Comparison of ENCODE assay signal across 3 cellular contexts in genomic region chr19:55389386-55390317, GRCh38.
TF ChIP-seq lines count a peak whose summit lies in the region.

No MANE protein-coding gene starts in this region.

TF ChIP-seq in SK-N-SH, 30 proteins besides CTCF, POLR2A, EP300 and RAD21:
- TF ChIP-seq GABPA (IDR thresholded peaks at IDR 0.05; ENCODE audit: low read depth) (no peak), USF1 (IDR thresholded peaks at IDR 0.05; ENCODE audit: borderline replicate concordance, low read depth) (no peak)

TF ChIP-seq in SK-N-SH treated with all-trans-retinoic acid at 6 μM for 48 hours, 23 proteins besides CTCF, POLR2A, EP300 and RAD21:
- TF ChIP-seq ARNTL (CRISPR knock-in tag; IDR thresholded peaks at IDR 0.05; ENCODE audit: borderline replicate concordance, low read depth) (no peak), PPARA (CRISPR knock-in tag; IDR thresholded peaks at IDR 0.05; ENCODE audit: borderline replicate concordance) (no peak), CSRNP3 (CRISPR knock-in tag; IDR thresholded peaks at IDR 0.05) (no peak), ZNF70 (CRISPR knock-in tag; IDR thresholded peaks at IDR 0.05) (no peak), ZNF565 (CRISPR knock-in tag; conservative IDR thresholded peaks at IDR 0.05; ENCODE audit: low read depth) (no peak), ESRRG (CRISPR knock-in tag; IDR thresholded peaks at IDR 0.05) (no peak)
TF ChIP-seq in SK-N-SH treated with all-trans-retinoic acid at 6 μM for 48 hours: peak in this region for 0.

TF ChIP-seq in GM12878, 131 proteins besides CTCF, POLR2A, EP300 and RAD21:
- no peak for TF ChIP-seq REST (IDR thresholded peaks at IDR 0.05; ENCODE audit: low read depth, low read length)
- peak; percentile 68; the same call in 1 of the 2 replicates for TF ChIP-seq POLR2AphosphoS2 (IDR thresholded peaks at IDR 0.05; ENCODE audit: low read depth, low read length)
- TF ChIP-seq POLR2AphosphoS5 (IDR thresholded peaks at IDR 0.05; ENCODE audit: low read length), result peak; percentile 28; the same call in 1 of the 2 replicates
TF ChIP-seq in GM12878: peak in this region for 2.
